In the genomic region with DNA sequence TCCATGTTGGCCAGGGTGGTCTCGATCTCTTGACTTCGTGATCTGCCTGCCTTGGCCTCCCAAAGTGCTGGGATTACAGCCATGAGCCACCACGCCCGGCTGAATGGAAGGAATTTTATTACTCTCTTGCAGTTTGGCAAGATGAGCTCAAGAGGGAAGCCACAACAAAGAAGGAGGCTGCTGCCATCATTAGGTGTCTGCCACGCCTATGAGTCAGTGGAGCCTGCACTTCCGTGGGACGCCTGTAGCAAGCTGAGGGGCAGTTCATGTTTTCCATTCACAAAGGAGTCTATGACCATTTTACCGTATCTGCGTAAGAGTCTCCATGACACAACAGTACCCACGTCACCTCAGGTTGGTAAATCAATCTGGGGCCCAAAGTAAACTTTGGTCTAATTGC, we compare ENCODE assay signal across 10 cellular contexts. TPM values are rescaled to one million over a fixed set of nuclear protein-coding genes. Genes with fewer than 3 reads are reported as not detected.
DNase-seq lines count a peak whose midpoint lies in the region; ATAC-seq and TF ChIP-seq lines count a peak whose summit lies in the region.
"Had no signal": no experiment of that assay in that cellular context is flagged by ENCODE, and none has a peak within 500 bp of the region (broad histone marks: within the 10 kb centered on the region; RNA-seq: fewer than 3 reads in every experiment).

No MANE protein-coding gene starts in this region.

- peaks cover 4% of the 10 kb centered on the region for H3K9me3 Mint-ChIP-seq in activated naive CD4-positive, alpha-beta T cell treated with anti-CD3 and anti-CD28 coated beads, Interleukin-2, amount 50 U/mL, for 24 hours

- H3K27me3 Mint-ChIP-seq in activated naive CD4-positive, alpha-beta T cell treated with anti-CD3 and anti-CD28 coated beads, Interleukin-2, amount 50 U/mL, for 24 hours = no peaks in the 10 kb centered on the region

- no peaks in the 10 kb centered on the region for H3K9me3 ChIP-seq in uterus

- TF ChIP-seq CTCF in uterus (IDR thresholded peaks at IDR 0.05) = no peak
- TF ChIP-seq CTCF in foreskin fibroblast (IDR thresholded peaks at IDR 0.05; ENCODE audit: low read depth, low read length) = no peak

- no peak overlapping the region for H3K27ac ChIP-seq in uterus
- H3K27ac ChIP-seq: SK-N-MC had no signal

- intact Hi-C loops in uterus (cut with DNase I; ENCODE audit: low total_unique reads) = no loop called here

- TF ChIP-seq POLR2A in uterus (IDR thresholded peaks at IDR 0.05) = no peak

- H3K36me3 Mint-ChIP-seq in activated naive CD4-positive, alpha-beta T cell treated with anti-CD3 and anti-CD28 coated beads, Interleukin-2, amount 50 U/mL, for 24 hours = peaks cover 2% of the 10 kb centered on the region

- H3K4me3 ChIP-seq in uterus = no peak overlapping the region
- no peak overlapping the region for H3K4me3 ChIP-seq in foreskin fibroblast (ENCODE audit: low read depth in 1 of 2, low read length in 2 of 2)
- H3K4me3 ChIP-seq: lung, SK-N-MC had no signal

- H3K36me3 ChIP-seq in uterus = no peaks in the 10 kb centered on the region

- no peaks in the 10 kb centered on the region for H3K4me1 ChIP-seq in uterus

- no peak for ATAC-seq in HG02973 (IDR thresholded peaks at IDR 0.05; ENCODE audit: unreplicated experiment)
- no peak for ATAC-seq in GM18867 (IDR thresholded peaks at IDR 0.05; ENCODE audit: unreplicated experiment)

- H3K27ac Mint-ChIP-seq in activated naive CD4-positive, alpha-beta T cell treated with anti-CD3 and anti-CD28 coated beads, Interleukin-2, amount 50 U/mL, for 24 hours = peak overlapping the region; percentile 92

- H3K27me3 ChIP-seq in uterus = no peaks in the 10 kb centered on the region

- peak; percentile 93 for DNase-seq in Daoy (ENCODE audit: low read depth)
- peak; percentile 85 for DNase-seq in T follicular helper cell (ENCODE audit: low read depth)
- DNase-seq in stimulated activated CD4-positive, alpha-beta T cell treated with anti-CD3 and anti-CD28 coated beads, Interleukin-1b, Interleukin-23, amount 100 ng/mL, for 1 hour (ENCODE audit: low read depth in 2 of 2) = peak; percentile 33 to 70
- no peak for DNase-seq in uterus
- DNase-seq in foreskin fibroblast = no peak

- H3K4me1 Mint-ChIP-seq in activated naive CD4-positive, alpha-beta T cell treated with anti-CD3 and anti-CD28 coated beads, Interleukin-2, amount 50 U/mL, for 24 hours = peaks cover 93% of the 10 kb centered on the region

- H3K4me3 Mint-ChIP-seq in activated naive CD4-positive, alpha-beta T cell treated with anti-CD3 and anti-CD28 coated beads, Interleukin-2, amount 50 U/mL, for 24 hours = peak overlapping the region; percentile 66

RNA-seq across cellular contexts. Expression of a gene that starts 51.2 kb away (rescaled TPM):
- total RNA-seq in Daoy (2014; rRNA removed; shearing (Covaris generic)) = 9.9 and 11.3 TPM in 2 replicates
- total RNA-seq in uterus = not detected

Comparison
In these comparisons a context has a peak if more than half of its experiments do, and no peak if none do; other contexts are left out.
1. DNase-seq: peak in Daoy (single experiment), T follicular helper cell (single experiment) and stimulated activated CD4-positive, alpha-beta T cell treated with anti-CD3 and anti-CD28 coated beads, Interleukin-1b, Interleukin-23, amount 100 ng/mL, for 1 hour (2 of 2); none in uterus (0 of 2) and foreskin fibroblast (0 of 2).
2. RNA of a gene that starts 51.2 kb away (total RNA-seq): 9.9 to 11.3 TPM in Daoy; not detected in uterus; every median in the first group is over 10 times any median in the second.